ENCODE assay signal across 8 cellular contexts in the genomic region with DNA sequence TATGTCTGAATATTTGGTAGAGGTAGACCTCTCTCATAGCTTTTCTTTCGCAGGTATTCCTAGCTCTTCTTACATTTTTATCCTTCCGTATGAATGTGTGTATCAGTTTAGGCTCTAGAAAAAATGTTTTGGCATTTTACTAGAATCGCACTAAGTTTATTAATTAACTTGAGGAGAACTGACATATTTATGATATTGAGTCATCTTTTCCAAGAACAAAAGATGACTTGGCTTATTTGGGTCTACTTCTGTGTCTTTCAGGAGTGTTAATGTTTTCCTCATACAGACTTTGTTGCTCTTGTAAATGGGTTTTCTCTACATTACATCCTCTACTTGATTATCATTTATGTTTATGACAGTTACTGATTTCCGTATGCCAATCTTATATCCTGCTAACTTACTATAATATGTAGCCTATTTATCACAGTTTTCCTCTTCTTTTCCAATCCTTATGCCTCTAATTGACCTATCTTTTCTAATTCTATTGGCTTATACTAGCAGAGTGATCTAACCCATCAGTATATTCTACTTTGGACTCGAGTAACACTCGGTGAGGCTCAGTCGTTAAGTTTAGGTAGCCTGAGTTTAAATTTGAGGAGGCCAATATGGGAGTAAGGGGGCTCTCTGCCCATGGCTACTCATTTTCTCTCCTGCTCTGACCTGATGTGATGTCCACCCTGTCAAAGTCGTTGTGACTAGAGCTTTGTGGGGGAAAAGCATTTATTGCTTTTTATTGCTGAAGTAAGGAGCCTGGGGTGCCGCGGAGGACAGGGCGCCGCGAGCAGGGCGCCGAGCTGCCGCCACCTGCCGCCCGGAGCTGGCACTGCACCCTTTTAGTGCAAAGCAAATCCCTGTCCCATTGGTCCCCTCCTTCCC. TPM values are rescaled to one million over a fixed set of nuclear protein-coding genes. Genes with fewer than 3 reads are reported as not detected.
A peak's percentile ranks its signal among the peaks of the same experiment; 100 is the strongest.
DNase-seq lines count a peak whose midpoint lies in the region; ATAC-seq and TF ChIP-seq lines count a peak whose summit lies in the region.

No MANE protein-coding gene starts in this region.

- H3K9me3 Mint-ChIP-seq in activated CD4-positive, alpha-beta T cell treated with anti-CD3 and anti-CD28 coated beads, Interleukin-2, amount 10 ng/mL, durations not matched to agents 7 days and 5 days, result no peaks in the 10 kb centered on the region

- no peak overlapping the region for H3K4me3 Mint-ChIP-seq in activated CD4-positive, alpha-beta T cell treated with anti-CD3 and anti-CD28 coated beads, Interleukin-2, amount 10 ng/mL, durations not matched to agents 7 days and 5 days

- CTCF ChIA-PET in activated CD4-positive, alpha-beta T cell treated with anti-CD3 and anti-CD28 coated beads, Interleukin-2, amount 10 ng/mL, durations not matched to agents 7 days and 5 days (lab: Charles Lee), result interaction anchor here (0.6 to 3.2 kb wide), 22 partner anchors 9 to 424 kb away, joined by 3 to 25 read pairs (median 4); a partner anchor contains a TSS

- no peak overlapping the region for H3K27ac ChIP-seq in liver (ENCODE audit: low read depth in 1 of 2, low read length in 2 of 2)

- peak; percentile 59 for ATAC-seq in GM21737 (IDR thresholded peaks at IDR 0.05; ENCODE audit: unreplicated experiment)

- H3K4me1 Mint-ChIP-seq in activated CD4-positive, alpha-beta T cell treated with anti-CD3 and anti-CD28 coated beads, Interleukin-2, amount 10 ng/mL, durations not matched to agents 7 days and 5 days, result peaks cover 2% of the 10 kb centered on the region

- DNase-seq in AG08395 (ENCODE audit: low spot score) (peak; percentile 86), NCI-H526 treated with DMSO at 0.1 percent for 48 hours (lab: John Stamatoyannopoulos, UW) (peak; percentile 44), choroid plexus epithelial cell (ENCODE audit: low read depth) (peak; percentile 77), cortex of kidney (lab: John Stamatoyannopoulos, UW) (no peak)
- peak; percentile 77 for DNase-seq in activated CD4-positive, alpha-beta T cell treated with anti-CD3 and anti-CD28 coated beads, Interleukin-2, amount 10 ng/mL, durations not matched to agents 7 days and 5 days
- peak; percentile 65 to 77 for DNase-seq in stimulated activated CD4-positive, alpha-beta T cell treated with anti-CD3 and anti-CD28 coated beads, Interleukin-4, amount 100 ng/mL, for 4 hours

- H3K9ac ChIP-seq in liver (ENCODE audit: low read depth in 1 of 2, low read length in 2 of 2), result no peak overlapping the region

- peaks cover 0 to 3% (median 0%) of the 10 kb centered on the region in 4 donors for H3K4me1 ChIP-seq in liver (ENCODE audit: control insufficient read depth in 4 of 4, insufficient read depth in 4 of 4, low read length in 3 of 4)

- peaks cover 16% of the 10 kb centered on the region for H3K27me3 Mint-ChIP-seq in activated CD4-positive, alpha-beta T cell treated with anti-CD3 and anti-CD28 coated beads, Interleukin-2, amount 10 ng/mL, durations not matched to agents 7 days and 5 days

- POLR2A ChIA-PET in activated CD4-positive, alpha-beta T cell treated with anti-CD3 and anti-CD28 coated beads, Interleukin-2, amount 10 ng/mL, durations not matched to agents 7 days and 5 days (lab: Charles Lee), result interaction anchor here (1.3 kb wide), 1 partner anchor 11 kb away, joined by 3 read pairs; no protein-coding TSS in a partner anchor

- 29% methylated on average over 18 of the region's 18 CpGs for WGBS in liver

- TF ChIP-seq RAD21 in liver (IDR thresholded peaks at IDR 0.05), result peak; percentile 90 to 93

- no peak overlapping the region for H3K27ac Mint-ChIP-seq in activated CD4-positive, alpha-beta T cell treated with anti-CD3 and anti-CD28 coated beads, Interleukin-2, amount 10 ng/mL, durations not matched to agents 7 days and 5 days

- H3K36me3 ChIP-seq in liver (ENCODE audit: control insufficient read depth in 4 of 4, insufficient read depth in 3 of 4, low read depth in 1 of 4, low read length in 3 of 4), result no peaks in the 10 kb centered on the region

- H3K4me3 ChIP-seq in choroid plexus epithelial cell (ENCODE audit: low read depth, low read length), result no peak overlapping the region
- no peak overlapping the region for H3K4me3 ChIP-seq in liver (ENCODE audit: low read depth in 1 of 3, low read length in 3 of 3)

- no peaks in the 10 kb centered on the region for H3K27me3 ChIP-seq in liver (ENCODE audit: control insufficient read depth in 4 of 4, insufficient read depth in 4 of 4, low read length in 3 of 4)

- no peaks in the 10 kb centered on the region for H3K36me3 Mint-ChIP-seq in activated CD4-positive, alpha-beta T cell treated with anti-CD3 and anti-CD28 coated beads, Interleukin-2, amount 10 ng/mL, durations not matched to agents 7 days and 5 days (ENCODE audit: low read depth)

- peak; percentile 78 for TF ChIP-seq CTCF in choroid plexus epithelial cell (conservative IDR thresholded peaks at IDR 0.05; ENCODE audit: low read depth, low read length)
- peak; percentile 93 for TF ChIP-seq CTCF in liver (IDR thresholded peaks at IDR 0.05; ENCODE audit: low read depth, low read length, missing input control)

- no peaks in the 10 kb centered on the region for H3K9me3 ChIP-seq in liver (ENCODE audit: control insufficient read depth in 4 of 4, low read length in 3 of 4)

TF ChIP-seq in liver, 16 proteins besides CTCF, POLR2A, EP300 and RAD21:
- TF ChIP-seq, protein P1, sequence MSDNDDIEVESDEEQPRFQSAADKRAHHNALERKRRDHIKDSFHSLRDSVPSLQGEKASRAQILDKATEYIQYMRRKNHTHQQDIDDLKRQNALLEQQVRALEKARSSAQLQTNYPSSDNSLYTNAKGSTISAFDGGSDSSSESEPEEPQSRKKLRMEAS (IDR thresholded peaks at IDR 0.05), result no peak
- no peak for TF ChIP-seq JUND (IDR thresholded peaks at IDR 0.05)
- TF ChIP-seq RXRA (IDR thresholded peaks at IDR 0.05), result no peak
- no peak for TF ChIP-seq FOXA2 (IDR thresholded peaks at IDR 0.05)

RNA-seq across cellular contexts. Expression of a gene that starts 20.0 kb away (rescaled TPM):
- total RNA-seq in activated CD4-positive, alpha-beta T cell treated with anti-CD3 and anti-CD28 coated beads, Interleukin-2, amount 10 ng/mL, durations not matched to agents 7 days and 5 days, result 1 to 10 TPM; 1.4 to 2.1 TPM
- total RNA-seq in liver, result 1 to 10 TPM in 1 of 2 donors, not detected in 1; 2.1 TPM
- under 1 TPM; 0.16 to 0.21 TPM for polyA plus RNA-seq in liver

RNA-seq across cellular contexts. Expression of a gene that starts 37.8 kb away (rescaled TPM):
- not detected for total RNA-seq in activated CD4-positive, alpha-beta T cell treated with anti-CD3 and anti-CD28 coated beads, Interleukin-2, amount 10 ng/mL, durations not matched to agents 7 days and 5 days
- 1 to 10 TPM; 1.3 to 2.6 TPM for total RNA-seq in liver
- under 1 TPM; 0.52 to 0.90 TPM for polyA plus RNA-seq in liver
